ENCODE assay signal across 20 cellular contexts in genomic region chr1:55038552-55038838, GRCh38. TPM values are rescaled to one million over a fixed set of nuclear protein-coding genes. Genes with fewer than 3 reads are reported as not detected.
DNase-seq lines count a peak whose midpoint lies in the region; ATAC-seq, FAIRE-seq and TF ChIP-seq lines count a peak whose summit lies in the region.
"Had no signal": no experiment of that assay in that cellular context is flagged by ENCODE, and none has a peak within 500 bp of the region (broad histone marks: within the 10 kb centered on the region; RNA-seq: fewer than 3 reads in every experiment).

No MANE protein-coding gene starts in this region.

- WGBS in H1 (ENCODE audit: extremely low coverage in 1 of 2, insufficient coverage in 1 of 2, insufficient read length in 1 of 2, insufficient replicate concordance in 2 of 2, low coverage in 1 of 2, low lambda C conversion rate in 2 of 2, missing lambda C conversion rate in 1 of 2), 2 experiments, result 77% methylated on average over 3 of the region's 3 CpGs; no CpG with 5 or more reads in 1 of the 2 experiments
- WGBS in ovary, 3 donors, result 69 to 85% (median 76%) methylated on average over 3 of the region's 3 CpGs
- 86 to 95% methylated on average over 3 of the region's 3 CpGs for WGBS in heart right ventricle, 2 donors

- H3K4me1 ChIP-seq in GM23338 (ENCODE audit: insufficient read depth) (peaks cover 50% of the 10 kb centered on the region), H1 (replicated peaks in 1 of 4; ENCODE audit: control insufficient read depth in 3 of 4, insufficient read depth in 4 of 4, low read length in 3 of 4) (peaks cover 0 to 13% (median 9%) of the 10 kb centered on the region in 4 experiments; a peak in 6 of 7 replicates), ovary (ENCODE audit: insufficient read depth) (no peaks in the 10 kb centered on the region), heart right ventricle (peaks cover 0 to 14% (median 9%) of the 10 kb centered on the region in 9 donors)
- H3K4me1 ChIP-seq: BE2C had no signal

- no peak overlapping the region for H3K4ac ChIP-seq in H1 (replicated peaks; ENCODE audit: insufficient read length, low read depth, low read length)

- H4K91ac ChIP-seq in H1 (replicated peaks; ENCODE audit: insufficient read length, low read length), result peak overlapping the region; percentile 1

- H3K27ac ChIP-seq in GM23338 (ENCODE audit: low read depth) (peak overlapping the region; percentile 70; the same call in 1 of the 2 replicates), H1 (ENCODE audit: low read depth, low read length) (no peak overlapping the region), ovary (no peak overlapping the region), heart right ventricle (no peak overlapping the region)

- TF ChIP-seq RAD21 in H1 (IDR thresholded peaks at IDR 0.05 in 1 of 2, conservative IDR thresholded peaks at IDR 0.05 in 1 of 2; ENCODE audit: low read depth in 2 of 2, low read length in 2 of 2), result no peak

- H3K18ac ChIP-seq in H1 (ENCODE audit: extremely low read depth, low read length), result no peak overlapping the region

- peaks cover 37% of the 10 kb centered on the region for H3K27me3 ChIP-seq in GM23338 (ENCODE audit: insufficient read depth)
- H3K27me3 ChIP-seq in H1 (replicated peaks in 1 of 4; ENCODE audit: control insufficient read depth in 3 of 4, extremely low read depth in 1 of 4, insufficient read depth in 3 of 4, low read length in 3 of 4), result peaks cover 9 to 39% (median 37%) of the 10 kb centered on the region in 4 experiments
- H3K27me3 ChIP-seq in ovary, result no peaks in the 10 kb centered on the region
- H3K27me3 ChIP-seq in heart right ventricle, result peaks cover 4 to 86% (median 76%) of the 10 kb centered on the region in 7 donors

- H3K4me1 Mint-ChIP-seq in GM23338 (peaks cover 31% of the 10 kb centered on the region), nephron (peaks cover 21% of the 10 kb centered on the region)

- no peak overlapping the region for H2BK120ac ChIP-seq in H1 (replicated peaks; ENCODE audit: low read depth, low read length)

- H4K8ac ChIP-seq in H1 (ENCODE audit: extremely low read depth, insufficient read depth, low read length), result no peak overlapping the region

- H4K5ac ChIP-seq in H1 (ENCODE audit: insufficient read length, low read depth, low read length), result no peak overlapping the region

- no peak overlapping the region for H3K9ac ChIP-seq in H1 (replicated peaks in 1 of 4; ENCODE audit: extremely low read depth in 1 of 4, low read depth in 3 of 4, low read length in 3 of 4)

- H4K20me1 ChIP-seq in GM23338 (replicated peaks; ENCODE audit: insufficient read depth) (peaks cover 26% of the 10 kb centered on the region), H1 (replicated peaks in 1 of 2; ENCODE audit: control insufficient read depth in 1 of 2, insufficient read depth in 2 of 2, low read length in 2 of 2) (peaks cover 0 to 12% of the 10 kb centered on the region in 2 experiments)

- H3K79me2 ChIP-seq in GM23338 (replicated peaks; ENCODE audit: insufficient read depth), result peaks cover 51% of the 10 kb centered on the region
- H3K79me2 ChIP-seq in H1 (ENCODE audit: control insufficient read depth in 1 of 2, insufficient read depth in 2 of 2, low read length in 2 of 2), result peaks cover 6 to 16% of the 10 kb centered on the region in 2 experiments; a peak in 2 of 4 replicates

- no peaks in the 10 kb centered on the region for H3K9me3 ChIP-seq in H1 (ENCODE audit: insufficient read depth in 2 of 2, low read depth in 1 of 2, low read length in 1 of 2)
- H3K9me3 ChIP-seq in ovary, result no peaks in the 10 kb centered on the region
- H3K9me3 ChIP-seq in heart right ventricle, result no peaks in the 10 kb centered on the region
- H3K9me3 ChIP-seq: BE2C had no signal

- H3K36me3 ChIP-seq in GM23338 (ENCODE audit: insufficient read depth) (0 out of 2 replicates have a peak, but pooled peaks cover 7% of the 10 kb centered on the region), H1 (ENCODE audit: control insufficient read depth in 2 of 4, insufficient read depth in 4 of 4, low read length in 3 of 4) (no peaks in the 10 kb centered on the region; a peak in 1 of 8 replicates), ovary (no peaks in the 10 kb centered on the region), heart right ventricle (no peaks in the 10 kb centered on the region)
- H3K36me3 ChIP-seq: BE2C had no signal

- H2BK20ac ChIP-seq in H1 (ENCODE audit: low read length), result no peak overlapping the region; the same call in 1 of the 2 replicates

- no peak overlapping the region for H2BK5ac ChIP-seq in H1 (ENCODE audit: low read depth, low read length)

- H2BK12ac ChIP-seq in H1 (ENCODE audit: low read depth, low read length), result no peak overlapping the region

- H3K9me3 Mint-ChIP-seq in GM23338, result no peaks in the 10 kb centered on the region
- no peaks in the 10 kb centered on the region for H3K9me3 Mint-ChIP-seq in nephron

- H3K79me1 ChIP-seq in H1 (ENCODE audit: low read depth, low read length), result no peaks in the 10 kb centered on the region; the same call in none of the 2 replicates

- intact Hi-C loops in ovary (cut with DNase I), result no loop called here
- intact Hi-C loops in heart right ventricle (cut with DNase I), result no loop called here

- H3K27me3 Mint-ChIP-seq in GM23338 (ENCODE audit: insufficient read depth, low read depth, poor library complexity) (peaks cover 38% of the 10 kb centered on the region), nephron (ENCODE audit: low read depth) (peaks cover 92% of the 10 kb centered on the region)

- POLR2A ChIA-PET in H1 (lab: Charles Lee; ENCODE audit: partially characterized antibody), result interaction anchor here (1.4 kb wide), 1 partner anchor 9 kb away, joined by 5 read pairs; no protein-coding TSS in a partner anchor

- TF ChIP-seq POLR2A in H1 (IDR thresholded peaks at IDR 0.05; ENCODE audit: control extremely low read depth in 1 of 2, low read depth in 2 of 2, low read length in 2 of 2) (no peak), ovary (IDR thresholded peaks at IDR 0.05) (no peak)

- CTCF ChIA-PET in H1 (lab: Charles Lee; ENCODE audit: partially characterized antibody), result interaction anchor here (0.9 to 1.9 kb wide), 9 partner anchors 11 to 229 kb away, joined by 3 to 9 read pairs (median 4); no protein-coding TSS in a partner anchor

- H3K4me3 Mint-ChIP-seq in GM23338, result no peak overlapping the region; the same call in 2 of the 3 replicates
- peak overlapping the region in 2 of 3 experiments; percentile 84 to 88 for H3K4me3 Mint-ChIP-seq in nephron
- H3K4me3 Mint-ChIP-seq: CD4-positive, CD25-positive, alpha-beta regulatory T cell had no signal

- H3K56ac ChIP-seq in H1 (replicated peaks; ENCODE audit: insufficient read length, low read depth, low read length), result no peak overlapping the region

- peaks cover 9% of the 10 kb centered on the region; the same call in 2 of the 3 replicates for H3K36me3 Mint-ChIP-seq in GM23338 (ENCODE audit: low read depth)
- peaks cover 2% of the 10 kb centered on the region for H3K36me3 Mint-ChIP-seq in nephron (ENCODE audit: low read depth)
- H3K36me3 Mint-ChIP-seq: CD4-positive, CD25-positive, alpha-beta regulatory T cell had no signal

- H3K9me2 ChIP-seq in GM23338 (ENCODE audit: insufficient read depth), result no peaks in the 10 kb centered on the region

- DNase-seq in GM23338 (ENCODE audit: low spot score) (no peak), H1 (ENCODE audit: low read depth in 1 of 2, low spot score in 2 of 2) (no peak), cerebellar cortex (ENCODE audit: low spot score) (no peak), ovary (no peak), heart right ventricle (no peak)
- DNase-seq: BE2C; CD4-positive, CD25-positive, alpha-beta regulatory T cell; COR-L47; DMS153; GOT3; NCI-H1417; NCI-H187; NCI-H2227 treated with DMSO at 0.1 percent for 48 hours; NCI-H510A treated with DMSO at 0.1 percent for 48 hours; NCI-H774; RPMI8226 had no signal

- H3K4me3 ChIP-seq in GM23338 (peak overlapping the region; percentile 91), H1 (ENCODE audit: extremely low read depth in 1 of 4, insufficient read depth in 2 of 4, low read depth in 3 of 4, low read length in 4 of 4) (no peak overlapping the region), ovary (no peak overlapping the region), heart right ventricle (no peak overlapping the region)
- H3K4me3 ChIP-seq: GM12878 had no signal

- 0 out of 2 replicates have a peak, but pooled peaks cover 4% of the 10 kb centered on the region for H3F3A ChIP-seq in GM23338 (replicated peaks; ENCODE audit: low read depth)

- ATAC-seq in GM23338, result no peak
- ATAC-seq in heart right ventricle, result no peak
- ATAC-seq: GM12878 had no signal

- no peak for TF ChIP-seq CTCF in GM23338 (conservative IDR thresholded peaks at IDR 0.05; ENCODE audit: low read depth in 2 of 2)
- TF ChIP-seq CTCF in H1 (IDR thresholded peaks at IDR 0.05; ENCODE audit: control extremely low read depth in 1 of 3, insufficient read depth in 1 of 3, low read depth in 1 of 3, low read length in 3 of 3), result no peak
- no peak for TF ChIP-seq CTCF in nephron (IDR thresholded peaks at IDR 0.05; ENCODE audit: unreplicated experiment in 3 of 3)
- no peak for TF ChIP-seq CTCF in ovary (IDR thresholded peaks at IDR 0.05)
- no peak for TF ChIP-seq CTCF in heart right ventricle (IDR thresholded peaks at IDR 0.05)

- H3K23me2 ChIP-seq in H1 (ENCODE audit: low read depth, low read length), result peaks cover 13% of the 10 kb centered on the region; the same call in 1 of the 2 replicates

- no peak overlapping the region for H3K14ac ChIP-seq in H1 (ENCODE audit: insufficient read length)

- H2BK15ac ChIP-seq in H1 (ENCODE audit: low read length), result no peak overlapping the region

- H3K27ac Mint-ChIP-seq in GM23338, result no peak overlapping the region
- H3K27ac Mint-ChIP-seq in nephron, result no peak overlapping the region
- H3K27ac Mint-ChIP-seq: CD4-positive, CD25-positive, alpha-beta regulatory T cell had no signal

- no peak for FAIRE-seq in H1 (lab: Jason Lieb, UNC)
- FAIRE-seq: A204.1, GM12878 had no signal

- TF ChIP-seq EP300 in H1 (IDR thresholded peaks at IDR 0.05; ENCODE audit: borderline replicate concordance in 1 of 2, low read depth in 2 of 2, low read length in 2 of 2) (no peak), ovary (IDR thresholded peaks at IDR 0.05) (no peak)

- H2AFZ ChIP-seq in GM23338 (0 out of 2 replicates have a peak overlapping the region, but pooled peaks have one; percentile 94), H1 (ENCODE audit: low read length) (no peak overlapping the region)

- H3K4me2 ChIP-seq in GM23338 (peak overlapping the region; percentile 94), H1 (ENCODE audit: insufficient read depth in 1 of 2, low read depth in 2 of 2, low read length in 2 of 2) (peak overlapping the region in 1 of 2 experiments; percentile 89; a peak in 1 of 4 replicates)

- no peak overlapping the region for H3K23ac ChIP-seq in H1 (ENCODE audit: insufficient read length)

- H2AK5ac ChIP-seq in H1 (ENCODE audit: low read depth, low read length), result no peak overlapping the region

RNA-seq across cellular contexts. Expression of gene PCSK9, which starts 0.9 kb away (rescaled TPM):
- 275 and 327 TPM in 2 replicates for total RNA-seq in GM23338 (2014; rRNA removed; shearing (Covaris generic))
- polyA plus RNA-seq in GM23338 (2016; fragmentation: Nextera tagmentation; extraction: Ambion mirVana) (77.6 and 78.0 TPM in 2 replicates), H1 (2011; rRNA removed) (22.3 and 39.4 TPM in 2 replicates), ovary (under 1 TPM in 1 of 2 donors, not detected in 1; 0.01 TPM), heart right ventricle (under 1 TPM in 1 of 2 donors, not detected in 1; under 0.01 TPM)
- total RNA-seq in H1 (2021; fragmentation: NEBNext Ultra II Directional; extraction: Animal tissue kit (Norgen Biotek cat#: 25700)), result 32.3 and 33.8 TPM in 2 replicates
- 30.1 TPM for polyA plus RNA-seq in H1 (2011; cell fraction: cytosol; rRNA removed)
- 56.2 TPM for polyA plus RNA-seq in H1 (2011; cell fraction: nucleus; rRNA removed)
- polyA plus RNA-seq in H1 (2012, experiment 1 of 2), result 20.6 to 29.9 TPM (median 28.3 TPM) in 4 replicates
- 24.1 TPM for polyA plus RNA-seq in H1 (2012, experiment 2 of 2)
- 65.1 TPM for polyA plus RNA-seq in H1 (2013, experiment 1 of 2)
- polyA plus RNA-seq in H1 (2013, experiment 2 of 2), result 59.8 TPM
- polyA minus RNA-seq in H1 (2011; rRNA and poly(A)+ RNA removed), result 14.4 and 15.8 TPM in 2 replicates
- 22.8 TPM for polyA minus RNA-seq in H1 (2011; cell fraction: cytosol; rRNA and poly(A)+ RNA removed)
- 18.1 TPM for polyA minus RNA-seq in H1 (2011; cell fraction: nucleus; rRNA and poly(A)+ RNA removed)
- total RNA-seq in ovary (under 1 TPM in 3 of 7 donors, not detected in 4; 0.12 to 0.52 (median 0.48) TPM), heart right ventricle (under 1 TPM in 2 of 10 donors, not detected in 8; 0.05 to 0.07 TPM)
- total RNA-seq: CD4-positive, CD25-positive, alpha-beta regulatory T cell had no signal
- polyA plus RNA-seq: CD4-positive, CD25-positive, alpha-beta regulatory T cell had no signal

RNA-seq across cellular contexts. Expression of gene BSND, which starts 39.8 kb away (rescaled TPM):
- total RNA-seq in GM23338 (2014; rRNA removed; shearing (Covaris generic)), result 0.47 and 1.4 TPM in 2 replicates
- 0.50 and 0.55 TPM in 2 replicates for polyA plus RNA-seq in GM23338 (2016; fragmentation: Nextera tagmentation; extraction: Ambion mirVana)
- 0.40 and 0.43 TPM in 2 replicates for total RNA-seq in H1 (2021; fragmentation: NEBNext Ultra II Directional; extraction: Animal tissue kit (Norgen Biotek cat#: 25700))
- 0.52 and 0.68 TPM in 2 replicates for polyA plus RNA-seq in H1 (2011; rRNA removed)
- polyA plus RNA-seq in H1 (2011; cell fraction: cytosol; rRNA removed), result 0.67 TPM
- 1.0 TPM for polyA plus RNA-seq in H1 (2011; cell fraction: nucleus; rRNA removed)
- 0.37 to 0.74 TPM (median 0.55 TPM) in 4 replicates for polyA plus RNA-seq in H1 (2012, experiment 1 of 2)
- 0.50 TPM for polyA plus RNA-seq in H1 (2012, experiment 2 of 2)
- 0.26 TPM for polyA plus RNA-seq in H1 (2013, experiment 1 of 2)
- polyA plus RNA-seq in H1 (2013, experiment 2 of 2), result 0.26 TPM
- polyA minus RNA-seq in H1 (2011; rRNA and poly(A)+ RNA removed), result 0.39 and 0.54 TPM in 2 replicates
- polyA minus RNA-seq in H1 (2011; cell fraction: cytosol; rRNA and poly(A)+ RNA removed), result not detected
- 0.70 TPM for polyA minus RNA-seq in H1 (2011; cell fraction: nucleus; rRNA and poly(A)+ RNA removed)
- total RNA-seq in ovary, result under 1 TPM in 2 of 7 donors, not detected in 5; 0.10 to 0.46 TPM
- polyA plus RNA-seq in ovary, result under 1 TPM in 1 of 2 donors, not detected in 1; 0.10 TPM
- not detected for total RNA-seq in heart right ventricle
- not detected for polyA plus RNA-seq in heart right ventricle
- total RNA-seq: CD4-positive, CD25-positive, alpha-beta regulatory T cell; GM12878; M059J had no signal
- polyA plus RNA-seq: CD4-positive, CD25-positive, alpha-beta regulatory T cell; GM12878 had no signal

RNA-seq across cellular contexts. Expression of gene TMEM61, which starts 58.1 kb away (rescaled TPM):
- 1.7 and 2.0 TPM in 2 replicates for total RNA-seq in GM23338 (2014; rRNA removed; shearing (Covaris generic))
- polyA plus RNA-seq in GM23338 (2016; fragmentation: Nextera tagmentation; extraction: Ambion mirVana) (1.8 and 3.6 TPM in 2 replicates), H1 (2011; rRNA removed) (1.4 and 2.0 TPM in 2 replicates), ovary (under 1 TPM in 1 of 2 donors, not detected in 1; 0.63 TPM), heart right ventricle (under 1 TPM in 1 of 2 donors, not detected in 1; 0.03 TPM)
- 0.50 and 0.54 TPM in 2 replicates for total RNA-seq in H1 (2021; fragmentation: NEBNext Ultra II Directional; extraction: Animal tissue kit (Norgen Biotek cat#: 25700))
- polyA plus RNA-seq in H1 (2011; cell fraction: cytosol; rRNA removed), result 0.88 TPM
- 1.2 TPM for polyA plus RNA-seq in H1 (2011; cell fraction: nucleus; rRNA removed)
- polyA plus RNA-seq in H1 (2012, experiment 1 of 2), result 0.25 to 0.92 TPM (median 0.80 TPM) in 3 of 4 replicates, not detected in the other
- polyA plus RNA-seq in H1 (2012, experiment 2 of 2), result 1.0 TPM
- polyA plus RNA-seq in H1 (2013, experiment 1 of 2), result 1.4 TPM
- polyA plus RNA-seq in H1 (2013, experiment 2 of 2), result 0.94 TPM
- polyA minus RNA-seq in H1 (2011; rRNA and poly(A)+ RNA removed), result 0.35 TPM in 1 of 2 replicates, not detected in the other
- not detected for polyA minus RNA-seq in H1 (2011; cell fraction: cytosol; rRNA and poly(A)+ RNA removed)
- not detected for polyA minus RNA-seq in H1 (2011; cell fraction: nucleus; rRNA and poly(A)+ RNA removed)
- total RNA-seq in ovary (1 to 10 TPM in 2 of 7 donors, under 1 TPM in 3, not detected in 2; 0.22 to 2.9 (median 0.60) TPM), heart right ventricle (under 1 TPM in 1 of 10 donors, not detected in 9; 0.37 TPM)
- total RNA-seq: CD4-positive, CD25-positive, alpha-beta regulatory T cell; GM12878; M059J had no signal
- polyA plus RNA-seq: CD4-positive, CD25-positive, alpha-beta regulatory T cell; GM12878 had no signal

Comparison
In these comparisons a context has a peak if more than half of its experiments do, and no peak if none do; other contexts are left out.
1. RNA of gene PCSK9, which starts 0.9 kb away (total RNA-seq): 275 to 327 TPM in GM23338 and 32.3 to 33.8 TPM in H1; 0.12 to 0.52 TPM in ovary and 0.05 to 0.07 TPM in heart right ventricle; every median in the first group is over 10 times any median in the second.